ENCODE assay signal across 26 cellular contexts in genomic region chr20:18724788-18725476, GRCh38.
"Had no signal": no experiment of that assay in that cellular context is flagged by ENCODE, and none has a peak within 500 bp of the region (broad histone marks: within the 10 kb centered on the region; RNA-seq: fewer than 3 reads in every experiment).

No MANE protein-coding gene starts in this region.

- H3K27me3 Mint-ChIP-seq: memory B cell; natural killer cell treated with Interleukin-12 subunit alpha and Interleukin-12 subunit beta and Interleukin-15 and Interleukin-18, amount 100 ng/mL, for 72 hours had no signal

- H3K27me3 ChIP-seq: dorsolateral prefrontal cortex, gastroesophageal sphincter, heart left ventricle, hepatocyte, neutrophil, pancreas, right lobe of liver, stomach, thyroid gland had no signal

- H3K9me3 Mint-ChIP-seq: memory B cell; natural killer cell treated with Interleukin-12 subunit alpha and Interleukin-12 subunit beta and Interleukin-15 and Interleukin-18, amount 100 ng/mL, for 72 hours had no signal

- H3K4me3 ChIP-seq: dorsolateral prefrontal cortex, gastroesophageal sphincter, heart left ventricle, hepatocyte, lung, pancreas, right lobe of liver, stomach, thyroid gland had no signal

- H3K36me3 Mint-ChIP-seq: natural killer cell treated with Interleukin-12 subunit alpha and Interleukin-12 subunit beta and Interleukin-15 and Interleukin-18, amount 100 ng/mL, for 72 hours had no signal

- H3K4me3 Mint-ChIP-seq: endodermal cell; memory B cell; natural killer cell treated with Interleukin-12 subunit alpha and Interleukin-12 subunit beta and Interleukin-15 and Interleukin-18, amount 100 ng/mL, for 72 hours; neural crest cell had no signal

- H3K27ac ChIP-seq: dorsolateral prefrontal cortex, epithelial cell of prostate, gastroesophageal sphincter, heart left ventricle, hepatocyte, neutrophil, pancreas, right lobe of liver, stomach, thyroid gland had no signal

- H3K36me3 ChIP-seq: gastroesophageal sphincter, heart left ventricle, neutrophil, pancreas, right lobe of liver, stomach, thyroid gland had no signal

- DNase-seq: dorsolateral prefrontal cortex; effector CD8-positive, alpha-beta T cell; endodermal cell; foreskin fibroblast; heart left ventricle; kidney; pancreas; retina; right lobe of liver; small intestine; stimulated activated CD4-positive, alpha-beta T cell treated with anti-CD3 and anti-CD28 coated beads, Interleukin-15, amount 100 ng/mL, for 24 hours; stimulated activated CD4-positive, alpha-beta T cell treated with anti-CD3 and anti-CD28 coated beads, Interleukin-2, amount 100 ng/mL, for 48 hours; stimulated activated naive CD4-positive, alpha-beta T cell treated with Interleukin-2 at 50 U/mL for 16 hours; stomach; thyroid gland; trophoblast cell had no signal

- H3K27ac Mint-ChIP-seq: endodermal cell; natural killer cell treated with Interleukin-12 subunit alpha and Interleukin-12 subunit beta and Interleukin-15 and Interleukin-18, amount 100 ng/mL, for 72 hours had no signal

- H3K4me1 ChIP-seq: gastroesophageal sphincter, pancreas, right lobe of liver, stomach had no signal

- H3K9me3 ChIP-seq: gastroesophageal sphincter, neutrophil, pancreas, stomach, thyroid gland had no signal

- ATAC-seq: esophagus mucosa; gastroesophageal sphincter; heart left ventricle; left lobe of liver; natural killer cell treated with Interleukin-12 subunit alpha and Interleukin-12 subunit beta and Interleukin-15 and Interleukin-18, amount 100 ng/mL, for 72 hours; pancreas; right lobe of liver had no signal
